11 cellular contexts compared by ENCODE assay signal in the genomic region with DNA sequence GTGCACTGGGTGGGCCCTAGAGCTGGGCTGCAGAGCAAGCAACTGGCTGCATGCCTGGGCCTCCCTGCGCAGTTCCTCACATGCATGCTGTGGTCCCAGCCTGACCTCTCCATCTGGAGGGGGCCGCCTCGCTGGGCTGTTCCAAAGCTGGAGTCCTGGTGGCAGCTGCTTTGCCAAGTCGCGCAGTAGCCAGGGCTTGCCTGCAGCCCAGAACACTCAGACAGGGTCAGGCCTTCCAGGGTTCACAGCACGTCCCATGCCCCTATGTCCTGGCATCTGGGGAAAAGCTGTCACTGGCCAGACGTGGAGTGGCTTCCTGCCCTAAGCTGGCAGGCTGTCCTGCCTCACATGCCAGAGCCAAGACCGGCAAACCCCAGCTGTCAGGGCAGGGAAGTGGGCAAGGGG. TPM values are rescaled to one million over a fixed set of nuclear protein-coding genes. Genes with fewer than 3 reads are reported as not detected.
DNase-seq lines count a peak whose midpoint lies in the region; ATAC-seq and TF ChIP-seq lines count a peak whose summit lies in the region.
"Had no signal": no experiment of that assay in that cellular context is flagged by ENCODE, and none has a peak within 500 bp of the region (broad histone marks: within the 10 kb centered on the region; RNA-seq: fewer than 3 reads in every experiment).

No MANE protein-coding gene starts in this region.

- peak overlapping the region in 8 of 11 experiments; percentile 30 to 100 (median 44); a peak in 11 of 22 replicates for H3K27ac ChIP-seq in BLaER1 treated with 17β-estradiol and CSF1 and Interleukin-3, amounts not matched to agents 10 nM and 100 nM
- peak overlapping the region; percentile 60 to 66 for H3K27ac ChIP-seq in prostate gland

- TF ChIP-seq CTCF in choroid plexus epithelial cell (conservative IDR thresholded peaks at IDR 0.05; ENCODE audit: low read depth, low read length) (peak; percentile 4), prostate gland (IDR thresholded peaks at IDR 0.05) (no peak)

- H3K9me3 ChIP-seq in BLaER1 treated with 17β-estradiol and CSF1 and Interleukin-3, amounts not matched to agents 10 nM and 100 nM (replicated peaks in 1 of 11): no peaks in the 10 kb centered on the region
- no peaks in the 10 kb centered on the region for H3K9me3 ChIP-seq in prostate gland
- H3K9me3 ChIP-seq: BLaER1, MG63 had no signal

- no peak overlapping the region for H3K4me3 ChIP-seq in BLaER1 treated with 17β-estradiol and CSF1 and Interleukin-3, amounts not matched to agents 10 nM and 100 nM
- no peak overlapping the region for H3K4me3 ChIP-seq in choroid plexus epithelial cell (ENCODE audit: low read depth, low read length)
- H3K4me3 ChIP-seq in prostate gland: no peak overlapping the region
- H3K4me3 ChIP-seq: BLaER1, MG63 had no signal

- 20% methylated on average over 2 of the region's 8 CpGs for WGBS in prostate gland

- intact Hi-C loops in prostate gland (cut with DNase I): no loop called here

- DNase-seq in choroid plexus epithelial cell (ENCODE audit: low read depth): peak; percentile 77
- DNase-seq in hippocampal formation (lab: John Stamatoyannopoulos, UW): peak; percentile 49 to 71
- DNase-seq in prostate gland (ENCODE audit: low spot score): no peak
- no peak for DNase-seq in CD1c-positive myeloid dendritic cell (ENCODE audit: extremely low spot score)
- DNase-seq in activated T-cell treated with anti-CD3 and anti-CD28 coated beads, Interleukin-2, amount 50 U/mL, for 48 hours: no peak
- DNase-seq in DMS53 treated with DMSO at 0.1 percent for 48 hours (lab: John Stamatoyannopoulos, UW; ENCODE audit: unreplicated experiment): no peak
- DNase-seq: effector CD8-positive, alpha-beta T cell; MG63 had no signal

- H3K9ac ChIP-seq in BLaER1 treated with 17β-estradiol and CSF1 and Interleukin-3, amounts not matched to agents 10 nM and 100 nM: peak overlapping the region in 6 of 11 experiments; percentile 5 to 38 (median 30); a peak in 8 of 22 replicates
- H3K9ac ChIP-seq: BLaER1 had no signal

- H3K36me3 ChIP-seq in BLaER1 treated with 17β-estradiol and CSF1 and Interleukin-3, amounts not matched to agents 10 nM and 100 nM: peaks cover 19 to 95% (median 75%) of the 10 kb centered on the region in 11 experiments; a peak in 21 of 22 replicates
- no peaks in the 10 kb centered on the region for H3K36me3 ChIP-seq in prostate gland

- no peak overlapping the region for H3K4me2 ChIP-seq in BLaER1 treated with 17β-estradiol and CSF1 and Interleukin-3, amounts not matched to agents 10 nM and 100 nM
- H3K4me2 ChIP-seq: BLaER1 had no signal

- no peak for ATAC-seq in GM21619 (IDR thresholded peaks at IDR 0.05; ENCODE audit: unreplicated experiment)

- no peak for TF ChIP-seq POLR2A in prostate gland (IDR thresholded peaks at IDR 0.05)

- no peaks in the 10 kb centered on the region for H4K20me1 ChIP-seq in BLaER1 treated with 17β-estradiol and CSF1 and Interleukin-3, amounts not matched to agents 10 nM and 100 nM
- H4K20me1 ChIP-seq: BLaER1 had no signal

- no peaks in the 10 kb centered on the region for H3K27me3 ChIP-seq in BLaER1 treated with 17β-estradiol and CSF1 and Interleukin-3, amounts not matched to agents 10 nM and 100 nM
- no peaks in the 10 kb centered on the region for H3K27me3 ChIP-seq in prostate gland (replicated peaks; ENCODE audit: insufficient read depth)
- H3K27me3 ChIP-seq: BLaER1, MG63 had no signal

- H3K4me1 ChIP-seq in BLaER1 treated with 17β-estradiol and CSF1 and Interleukin-3, amounts not matched to agents 10 nM and 100 nM: peaks cover 26 to 94% (median 78%) of the 10 kb centered on the region in 10 experiments
- H3K4me1 ChIP-seq in prostate gland (replicated peaks): peaks cover 2% of the 10 kb centered on the region

RNA-seq across cellular contexts. Expression of a gene that starts 16.5 kb away (rescaled TPM):
- 1 to 10 TPM; 7.7 to 8.7 TPM for total RNA-seq in prostate gland

RNA-seq across cellular contexts. Expression of a gene that starts 35.5 kb away (rescaled TPM):
- total RNA-seq in prostate gland: 10 to 100 TPM; 39.3 to 74.1 TPM

RNA-seq across cellular contexts. Expression of a gene that starts 36.4 kb away (rescaled TPM):
- 10 to 100 TPM; 21.6 to 25.9 TPM for total RNA-seq in prostate gland

RNA-seq across cellular contexts. Expression of a gene that starts 56.4 kb away (rescaled TPM):
- 1 to 10 TPM in 1 of 2 donors, under 1 TPM in 1; 0.27 to 4.7 TPM for total RNA-seq in prostate gland

Comparison
In these comparisons a context has a peak if more than half of its experiments do, and no peak if none do; other contexts are left out.
1. DNase-seq: peak in choroid plexus epithelial cell (single experiment) and hippocampal formation (2 of 2); none in prostate gland (single experiment), CD1c-positive myeloid dendritic cell (single experiment), activated T-cell treated with anti-CD3 and anti-CD28 coated beads, Interleukin-2, amount 50 U/mL, for 48 hours (0 of 2) and DMS53 treated with DMSO at 0.1 percent for 48 hours (single experiment).